9 cellular contexts compared by ENCODE assay signal in genomic region chr22:21641417-21641794, GRCh38. TPM values are rescaled to one million over a fixed set of nuclear protein-coding genes. Genes with fewer than 3 reads are reported as not detected.
DNase-seq lines count a peak whose midpoint lies in the region; ATAC-seq, FAIRE-seq and TF ChIP-seq lines count a peak whose summit lies in the region.
"Had no signal": no experiment of that assay in that cellular context is flagged by ENCODE, and none has a peak within 500 bp of the region (broad histone marks: within the 10 kb centered on the region; RNA-seq: fewer than 3 reads in every experiment).

No MANE protein-coding gene starts in this region.

- H3K27me3 Mint-ChIP-seq in CD14-positive monocyte (ENCODE audit: low read depth in 3 of 3) = peaks cover 0 to 3% (median 1%) of the 10 kb centered on the region in 3 donors

- peak overlapping the region; percentile 95 for H3K4me2 ChIP-seq in K562 (ENCODE audit: insufficient read depth, low read length)

- peaks cover 26% of the 10 kb centered on the region for H3K4me1 Mint-ChIP-seq in CD14-positive monocyte

- H3K9me3 Mint-ChIP-seq in CD14-positive monocyte = peaks cover 0 to 1% (median 0%) of the 10 kb centered on the region in 7 donors

- intact Hi-C loops in CD14-positive monocyte (cut with micrococcal nuclease) = loop anchor here in 1 of 2 donors (2.0 kb wide), 1 partner anchor 17 kb away; no protein-coding TSS in a partner anchor
- intact Hi-C loops in K562 (cut with micrococcal nuclease) = loop anchor here (1.0 kb wide), 3 partner anchors 9 to 47 kb away; partner anchors contain the start of genes CCDC116 and PPIL2

- CTCF ChIA-PET in K562 (lab: Yijun Ruan, JAX; ENCODE audit: low intra/inter-chr PET ratio) = interaction anchor here (0.5 to 8.8 kb wide), 10 partner anchors 11 to 864 kb away, joined by 3 to 99 read pairs (median 5); partner anchors contain the start of genes CCDC116 and YDJC

- peak overlapping the region; percentile 92 for H3K9ac ChIP-seq in K562 (ENCODE audit: insufficient read depth in 1 of 2, low read depth in 2 of 2, low read length in 2 of 2)

- DNase-seq in CD14-positive monocyte (ENCODE audit: low spot score) (peak; percentile 67), NB4 (ENCODE audit: low read depth) (peak; percentile 69), K562 (ENCODE audit: extremely low read depth in 1 of 4, low spot score in 3 of 4) (peak; percentile 90 to 98 (median 92)), iPS-NIHi7 (ENCODE audit: extremely low spot score) (peak; percentile 54), small intestine (peak; percentile 54)
- DNase-seq in activated effector memory CD4-positive, alpha-beta T cell treated with Interleukin-2 at 50 U/mL for 16 hours = no peak

- POLR2A ChIA-PET in K562 (lab: Yijun Ruan, JAX) = interaction anchor here (0.6 to 76.8 kb wide), 35 partner anchors 18 to 1447 kb away, joined by 3 to 4622 read pairs (median 4); partner anchors contain the start of genes CCDC116, MAPK1, PPIL2 and SDF2L1

- BruUV-seq in K562 (replicated peaks; lab: Mats Ljungman, UMichigan) = TSS peak; percentile 96

- H4K20me1 ChIP-seq in K562 (replicated peaks; ENCODE audit: control insufficient read depth, insufficient read depth, low read length) = peaks cover 17% of the 10 kb centered on the region

- H3K9me3 ChIP-seq in K562 (replicated peaks; ENCODE audit: control insufficient read depth, insufficient read depth, low read depth, low read length) = no peaks in the 10 kb centered on the region
- no peaks in the 10 kb centered on the region for H3K9me3 ChIP-seq in small intestine (ENCODE audit: control insufficient read depth, low read depth)

- peak overlapping the region; percentile 78 to 80 for H3K4me3 Mint-ChIP-seq in CD14-positive monocyte

- no peak for TF ChIP-seq POLR2A in NB4 (IDR thresholded peaks at IDR 0.05; ENCODE audit: extremely low read depth, insufficient read length)
- no peak for TF ChIP-seq POLR2A in K562 (conservative IDR thresholded peaks at IDR 0.05)

- H3K4me3 ChIP-seq in NB4 (ENCODE audit: low read depth, low read length) (peak overlapping the region; percentile 76), K562 (peak overlapping the region; percentile 59), small intestine (ENCODE audit: low read depth in 1 of 2, low read length in 2 of 2) (peak overlapping the region in 1 of 2 donors; percentile 54)

- peak; percentile 18; the same call in 1 of the 2 replicates for TF ChIP-seq EP300 in K562 (IDR thresholded peaks at IDR 0.05; ENCODE audit: low read length)

- TF ChIP-seq RAD21 in K562 (CRISPR knock-in tag; conservative IDR thresholded peaks at IDR 0.05 in 1 of 2, IDR thresholded peaks at IDR 0.05 in 1 of 2) = no peak

- ATAC-seq in GM19035 (IDR thresholded peaks at IDR 0.05; ENCODE audit: unreplicated experiment) = peak; percentile 23
- peak; percentile 67 for ATAC-seq in K562
- no peak for ATAC-seq in GM18868 (IDR thresholded peaks at IDR 0.05; ENCODE audit: unreplicated experiment)

- H3K27ac ChIP-seq in K562 (ENCODE audit: extremely low read depth, low read depth, low read length) (peak overlapping the region; percentile 83), small intestine (ENCODE audit: low read depth in 1 of 2, low read length in 1 of 2) (peak overlapping the region; percentile 37 to 68)

- WGBS in K562 (ENCODE audit: insufficient coverage, low coverage, missing lambda C conversion rate) = 1% methylated on average over 9 of the region's 9 CpGs
- 7 to 11% (median 10%) methylated on average over 9 of the region's 9 CpGs for WGBS in small intestine, 3 donors

- peaks cover 14% of the 10 kb centered on the region for H3K9me1 ChIP-seq in K562 (ENCODE audit: control insufficient read depth, insufficient read depth, low read length)

- in situ Hi-C loops in K562 (cut with MboI) = loop anchor here (5.0 to 25.0 kb wide), 3 partner anchors 104 to 504 kb away; no protein-coding TSS in a partner anchor

- H3K36me3 ChIP-seq in K562 (ENCODE audit: control insufficient read depth, insufficient read depth, low read length) (peaks cover 28% of the 10 kb centered on the region), small intestine (ENCODE audit: control insufficient read depth in 2 of 2, insufficient read depth in 2 of 2, low read length in 2 of 2) (no peaks in the 10 kb centered on the region)

- H3K79me2 ChIP-seq in K562 (ENCODE audit: control insufficient read depth, insufficient read depth, low read length) = peaks cover 32% of the 10 kb centered on the region

- no peaks in the 10 kb centered on the region; a peak in 1 of 5 replicates for H3K27me3 ChIP-seq in K562 (ENCODE audit: control insufficient read depth in 2 of 2, insufficient read depth in 2 of 2, low read length in 2 of 2)
- H3K27me3 ChIP-seq in small intestine (ENCODE audit: control insufficient read depth in 2 of 2, insufficient read depth in 2 of 2, low read length in 2 of 2) = no peaks in the 10 kb centered on the region

- peak; percentile 63 for TF ChIP-seq CTCF in CD14-positive monocyte (IDR thresholded peaks at IDR 0.05)
- peak; percentile 37 for TF ChIP-seq CTCF in NB4 (IDR thresholded peaks at IDR 0.05; ENCODE audit: low read depth, low read length)
- TF ChIP-seq CTCF in K562 (IDR thresholded peaks at IDR 0.05 in 2 of 3, conservative IDR thresholded peaks at IDR 0.05 in 1 of 3; ENCODE audit: insufficient read depth in 2 of 3, low read depth in 1 of 3, low read length in 3 of 3) = peak in 2 of 3 experiments; percentile 99 to 100; a peak in 4 of 6 replicates

- H3K27ac Mint-ChIP-seq in CD14-positive monocyte = peak overlapping the region; percentile 78 to 92 (median 87)

- peaks cover 16 to 27% of the 10 kb centered on the region in 2 donors for H3K36me3 Mint-ChIP-seq in CD14-positive monocyte

- peak overlapping the region; percentile 97 for H2AFZ ChIP-seq in K562 (ENCODE audit: low read depth, low read length)

- FAIRE-seq in K562 (lab: Jason Lieb, UNC) (no peak), small intestine (lab: Jason Lieb, UNC) (no peak)

- H3K4me1 ChIP-seq in K562 (replicated peaks in 1 of 2; ENCODE audit: control insufficient read depth in 2 of 2, insufficient read depth in 2 of 2, low read length in 2 of 2) (peaks cover 29 to 60% of the 10 kb centered on the region in 2 experiments), small intestine (ENCODE audit: control insufficient read depth in 2 of 2, insufficient read depth in 1 of 2, low read depth in 1 of 2, low read length in 1 of 2) (peaks cover 0 to 6% of the 10 kb centered on the region in 2 donors)

RNA-seq across cellular contexts. Expression of gene SDF2L1, which starts 0.7 kb away (rescaled TPM):
- 10 to 100 TPM; 44.7 to 46.2 TPM for polyA plus RNA-seq in CD14-positive monocyte
- total RNA-seq in K562 (2011; cell fraction: chromatin; rRNA removed; ENCODE audit: low replicate concordance) = 72.2 and 221 TPM in 2 replicates
- 489 and 555 TPM in 2 replicates for total RNA-seq in K562 (2011; cell fraction: nucleolus; rRNA removed)
- 263 and 279 TPM in 2 replicates for total RNA-seq in K562 (2011; cell fraction: nucleoplasm; rRNA removed)
- 894 and 989 TPM in 2 replicates for total RNA-seq in K562 (2014; rRNA removed)
- total RNA-seq in K562 (2014; rRNA removed; fragmentation: Illumina TruSeq; extraction: Trizol) = 41.9 and 82.9 TPM in 2 replicates
- total RNA-seq in K562 (2015; rRNA removed; fragmentation: Illumina TruSeq; extraction: Trizol) = 135 and 153 TPM in 2 replicates
- 551 and 557 TPM in 2 replicates for total RNA-seq in K562 (2021)
- polyA plus RNA-seq in K562 (2011; rRNA removed) = 124 and 218 TPM in 2 replicates
- polyA plus RNA-seq in K562 (2011; cell fraction: cytosol; rRNA removed) = 273 and 603 TPM in 2 replicates
- polyA plus RNA-seq in K562 (2011; cell fraction: nucleus; rRNA removed) = 110 and 123 TPM in 2 replicates
- 384 and 632 TPM in 2 replicates for polyA plus RNA-seq in K562 (2012)
- 33.8 and 82.2 TPM in 2 replicates for polyA plus RNA-seq in K562 (2014; fragmentation: Illumina TruSeq; extraction: Trizol)
- 10 to 100 TPM; 15.1 to 34.8 TPM for polyA plus RNA-seq in K562 (2014; fragmentation: Nextera tagmentation; extraction: Ambion mirVana)
- polyA plus RNA-seq in K562 (2014; rRNA removed) = 666 and 827 TPM in 2 replicates
- 50.1 and 80.5 TPM in 2 replicates for polyA minus RNA-seq in K562 (2011; rRNA and poly(A)+ RNA removed)
- 107 and 114 TPM in 2 replicates for polyA minus RNA-seq in K562 (2011; cell fraction: cytosol; rRNA and poly(A)+ RNA removed)
- polyA minus RNA-seq in K562 (2011; cell fraction: nucleus; rRNA and poly(A)+ RNA removed) = 37.7 and 69.6 TPM in 2 replicates
- polyA plus RNA-seq in small intestine = 100 to 1,000 TPM in 1 of 3 donors, 10 to 100 TPM in 2; 25.9 to 125 (median 59.2) TPM

RNA-seq across cellular contexts. Expression of gene CCDC116, which starts 8.8 kb away (rescaled TPM):
- polyA plus RNA-seq in CD14-positive monocyte (not detected), K562 (2011; rRNA removed) (1.6 and 2.1 TPM in 2 replicates), K562 (2014; fragmentation: Illumina TruSeq; extraction: Trizol) (6.3 and 8.9 TPM in 2 replicates), K562 (2014; fragmentation: Nextera tagmentation; extraction: Ambion mirVana) (1 to 10 TPM; 1.6 to 2.3 TPM), K562 (2014; rRNA removed) (7.1 and 8.6 TPM in 2 replicates), small intestine (under 1 TPM; 0.22 to 0.40 (median 0.27) TPM)
- total RNA-seq in K562 (2011; cell fraction: chromatin; rRNA removed; ENCODE audit: low replicate concordance) = 11.2 and 34.3 TPM in 2 replicates
- 28.7 and 33.9 TPM in 2 replicates for total RNA-seq in K562 (2011; cell fraction: nucleolus; rRNA removed)
- total RNA-seq in K562 (2011; cell fraction: nucleoplasm; rRNA removed) = 18.1 and 19.5 TPM in 2 replicates
- total RNA-seq in K562 (2014; rRNA removed) (9.3 and 13.6 TPM in 2 replicates), K562 (2014; rRNA removed; fragmentation: Illumina TruSeq; extraction: Trizol) (2.1 and 2.8 TPM in 2 replicates), K562 (2015; rRNA removed; fragmentation: Illumina TruSeq; extraction: Trizol) (4.7 and 5.2 TPM in 2 replicates), K562 (2021) (11.3 and 15.6 TPM in 2 replicates)
- 1.8 and 5.8 TPM in 2 replicates for polyA plus RNA-seq in K562 (2011; cell fraction: cytosol; rRNA removed)
- polyA plus RNA-seq in K562 (2011; cell fraction: nucleus; rRNA removed) = 6.5 and 19.5 TPM in 2 replicates
- polyA plus RNA-seq in K562 (2012) = 5.2 and 6.4 TPM in 2 replicates
- 1.3 and 1.8 TPM in 2 replicates for polyA minus RNA-seq in K562 (2011; rRNA and poly(A)+ RNA removed)
- 1.5 and 3.9 TPM in 2 replicates for polyA minus RNA-seq in K562 (2011; cell fraction: cytosol; rRNA and poly(A)+ RNA removed)
- polyA minus RNA-seq in K562 (2011; cell fraction: nucleus; rRNA and poly(A)+ RNA removed) = 8.3 and 12.3 TPM in 2 replicates
- total RNA-seq: temporal lobe had no signal

RNA-seq across cellular contexts. Expression of gene YDJC, which starts 11.6 kb away (rescaled TPM):
- 10 to 100 TPM; 26.5 to 32.9 TPM for polyA plus RNA-seq in CD14-positive monocyte
- 121 and 504 TPM in 2 replicates for total RNA-seq in K562 (2011; cell fraction: chromatin; rRNA removed; ENCODE audit: low replicate concordance)
- total RNA-seq in K562 (2011; cell fraction: nucleolus; rRNA removed) = 857 and 885 TPM in 2 replicates
- total RNA-seq in K562 (2011; cell fraction: nucleoplasm; rRNA removed) = 325 and 370 TPM in 2 replicates
- 871 and 1,007 TPM in 2 replicates for total RNA-seq in K562 (2014; rRNA removed)
- total RNA-seq in K562 (2014; rRNA removed; fragmentation: Illumina TruSeq; extraction: Trizol) = 69.0 and 87.5 TPM in 2 replicates
- 164 and 196 TPM in 2 replicates for total RNA-seq in K562 (2015; rRNA removed; fragmentation: Illumina TruSeq; extraction: Trizol)
- total RNA-seq in K562 (2021) = 626 and 641 TPM in 2 replicates
- polyA plus RNA-seq in K562 (2011; rRNA removed) = 203 and 277 TPM in 2 replicates
- polyA plus RNA-seq in K562 (2011; cell fraction: cytosol; rRNA removed) = 382 and 1,449 TPM in 2 replicates
- 629 and 1,089 TPM in 2 replicates for polyA plus RNA-seq in K562 (2011; cell fraction: nucleus; rRNA removed)
- 282 and 288 TPM in 2 replicates for polyA plus RNA-seq in K562 (2012)
- 106 and 159 TPM in 2 replicates for polyA plus RNA-seq in K562 (2014; fragmentation: Illumina TruSeq; extraction: Trizol)
- polyA plus RNA-seq in K562 (2014; fragmentation: Nextera tagmentation; extraction: Ambion mirVana) = 10 to 100 TPM; 13.5 to 23.5 TPM
- 707 and 732 TPM in 2 replicates for polyA plus RNA-seq in K562 (2014; rRNA removed)
- 35.0 and 44.2 TPM in 2 replicates for polyA minus RNA-seq in K562 (2011; rRNA and poly(A)+ RNA removed)
- 212 and 264 TPM in 2 replicates for polyA minus RNA-seq in K562 (2011; cell fraction: cytosol; rRNA and poly(A)+ RNA removed)
- polyA minus RNA-seq in K562 (2011; cell fraction: nucleus; rRNA and poly(A)+ RNA removed) = 294 and 313 TPM in 2 replicates
- polyA plus RNA-seq in small intestine = 10 to 100 TPM; 38.8 to 46.7 (median 45.6) TPM

RNA-seq across cellular contexts. Expression of gene PPIL2, which starts 24.4 kb away (rescaled TPM):
- 10 to 100 TPM in 1 of 2 donors, 1 to 10 TPM in 1; 8.9 to 16.8 TPM for polyA plus RNA-seq in CD14-positive monocyte
- 1,132 and 1,539 TPM in 2 replicates for total RNA-seq in K562 (2011; cell fraction: chromatin; rRNA removed; ENCODE audit: low replicate concordance)
- 736 and 826 TPM in 2 replicates for total RNA-seq in K562 (2011; cell fraction: nucleolus; rRNA removed)
- 718 and 814 TPM in 2 replicates for total RNA-seq in K562 (2011; cell fraction: nucleoplasm; rRNA removed)
- 174 and 195 TPM in 2 replicates for total RNA-seq in K562 (2014; rRNA removed)
- total RNA-seq in K562 (2014; rRNA removed; fragmentation: Illumina TruSeq; extraction: Trizol) = 104 and 115 TPM in 2 replicates
- 170 and 172 TPM in 2 replicates for total RNA-seq in K562 (2015; rRNA removed; fragmentation: Illumina TruSeq; extraction: Trizol)
- total RNA-seq in K562 (2021) = 251 and 267 TPM in 2 replicates
- polyA plus RNA-seq in K562 (2011; rRNA removed) = 193 and 247 TPM in 2 replicates
- 143 and 211 TPM in 2 replicates for polyA plus RNA-seq in K562 (2011; cell fraction: cytosol; rRNA removed)
- 801 and 951 TPM in 2 replicates for polyA plus RNA-seq in K562 (2011; cell fraction: nucleus; rRNA removed)
- polyA plus RNA-seq in K562 (2012) = 185 and 193 TPM in 2 replicates
- 250 and 261 TPM in 2 replicates for polyA plus RNA-seq in K562 (2014; fragmentation: Illumina TruSeq; extraction: Trizol)
- 10 to 100 TPM; 13.2 to 28.8 TPM for polyA plus RNA-seq in K562 (2014; fragmentation: Nextera tagmentation; extraction: Ambion mirVana)
- polyA plus RNA-seq in K562 (2014; rRNA removed) = 268 and 298 TPM in 2 replicates
- 228 and 271 TPM in 2 replicates for polyA minus RNA-seq in K562 (2011; rRNA and poly(A)+ RNA removed)
- 95.6 and 98.4 TPM in 2 replicates for polyA minus RNA-seq in K562 (2011; cell fraction: cytosol; rRNA and poly(A)+ RNA removed)
- polyA minus RNA-seq in K562 (2011; cell fraction: nucleus; rRNA and poly(A)+ RNA removed) = 325 and 509 TPM in 2 replicates
- polyA plus RNA-seq in small intestine = 10 to 100 TPM; 24.9 to 35.2 (median 29.7) TPM

Comparison
In these comparisons a context has a peak if more than half of its experiments do, and no peak if none do; other contexts are left out.
1. CTCF ChIP-seq: peak in every context shown above with its lines; median percentile 100 in K562; 63 in CD14-positive monocyte; 37 in NB4.